ENCODE assay signal across 8 cellular contexts in genomic region chr7:151631968-151632749, GRCh38.
DNase-seq lines count a peak whose midpoint lies in the region; ATAC-seq and TF ChIP-seq lines count a peak whose summit lies in the region.

No MANE protein-coding gene starts in this region.

- TF ChIP-seq CTCF in Peyer's patch (IDR thresholded peaks at IDR 0.05) (peak; percentile 2 to 53 (median 41)), nephron (IDR thresholded peaks at IDR 0.05; ENCODE audit: unreplicated experiment in 3 of 3) (peak in 1 of 3 experiments; percentile 28)

- no peaks in the 10 kb centered on the region for H3K27me3 ChIP-seq in Peyer's patch

- H3K4me3 ChIP-seq in Peyer's patch: peak overlapping the region; percentile 71 to 92 (median 78)

- no peaks in the 10 kb centered on the region for H3K27me3 Mint-ChIP-seq in activated T-helper 17 cell treated with anti-CD3 and anti-CD28 coated beads, Interleukin-2, amount 50 U/mL, for 72 hours
- H3K27me3 Mint-ChIP-seq in nephron (ENCODE audit: low read depth): peaks cover 52% of the 10 kb centered on the region
- no peaks in the 10 kb centered on the region for H3K27me3 Mint-ChIP-seq in stimulated activated naive CD8-positive, alpha-beta T cell treated with anti-CD3 and anti-CD28 coated beads, Interleukin-15, amount 100 ng/mL, for 72 hours

- peak; percentile 66 for ATAC-seq in GM21390 (IDR thresholded peaks at IDR 0.05; ENCODE audit: unreplicated experiment)
- ATAC-seq in activated T-helper 17 cell treated with anti-CD3 and anti-CD28 coated beads, Interleukin-2, amount 50 U/mL, for 72 hours (replicated peaks): peak; percentile 78
- peak; percentile 84 for ATAC-seq in stimulated activated naive CD8-positive, alpha-beta T cell treated with anti-CD3 and anti-CD28 coated beads, Interleukin-15, amount 100 ng/mL, for 72 hours

- H3K9me3 ChIP-seq in Peyer's patch: no peaks in the 10 kb centered on the region

- TF ChIP-seq POLR2A in Peyer's patch (IDR thresholded peaks at IDR 0.05): peak; percentile 61 to 65

- H3K36me3 ChIP-seq in Peyer's patch: peaks cover 0 to 2% (median 0%) of the 10 kb centered on the region in 3 donors

- peak overlapping the region; percentile 97 for H3K4me3 Mint-ChIP-seq in activated T-helper 17 cell treated with anti-CD3 and anti-CD28 coated beads, Interleukin-2, amount 50 U/mL, for 72 hours
- H3K4me3 Mint-ChIP-seq in nephron: peak overlapping the region; percentile 94 to 98 (median 95)
- peak overlapping the region; percentile 97 to 98 for H3K4me3 Mint-ChIP-seq in stimulated activated naive CD8-positive, alpha-beta T cell treated with anti-CD3 and anti-CD28 coated beads, Interleukin-15, amount 100 ng/mL, for 72 hours

- peaks cover 6% of the 10 kb centered on the region for H3K36me3 Mint-ChIP-seq in activated T-helper 17 cell treated with anti-CD3 and anti-CD28 coated beads, Interleukin-2, amount 50 U/mL, for 72 hours (ENCODE audit: low read depth)
- no peaks in the 10 kb centered on the region for H3K36me3 Mint-ChIP-seq in nephron (ENCODE audit: low read depth)

- H3K27ac ChIP-seq in Peyer's patch: peak overlapping the region; percentile 92 to 99 (median 96)

- peak overlapping the region; percentile 97 for H3K27ac Mint-ChIP-seq in activated T-helper 17 cell treated with anti-CD3 and anti-CD28 coated beads, Interleukin-2, amount 50 U/mL, for 72 hours
- peak overlapping the region; percentile 69 to 96 (median 96) for H3K27ac Mint-ChIP-seq in nephron
- peak overlapping the region; percentile 95 to 96 for H3K27ac Mint-ChIP-seq in stimulated activated naive CD8-positive, alpha-beta T cell treated with anti-CD3 and anti-CD28 coated beads, Interleukin-15, amount 100 ng/mL, for 72 hours

- DNase-seq in DMS53 (lab: John Stamatoyannopoulos, UW) (peak; percentile 99), HUDEP-2 (lab: John Stamatoyannopoulos, UW; ENCODE audit: unreplicated experiment in 76 of 76) (peak in 66 of 76 experiments; percentile 9 to 78 (median 56)), Peyer's patch (peak; percentile 83 to 95 (median 93)), fibroblast of peridontal ligament (ENCODE audit: extremely low read depth) (peak; percentile 51)
- peak; percentile 93 to 96 for DNase-seq in stimulated activated naive CD8-positive, alpha-beta T cell treated with anti-CD3 and anti-CD28 coated beads, Interleukin-15, amount 100 ng/mL, for 72 hours

- peaks cover 16% of the 10 kb centered on the region for H3K4me1 Mint-ChIP-seq in activated T-helper 17 cell treated with anti-CD3 and anti-CD28 coated beads, Interleukin-2, amount 50 U/mL, for 72 hours
- peaks cover 30% of the 10 kb centered on the region for H3K4me1 Mint-ChIP-seq in nephron
- H3K4me1 Mint-ChIP-seq in stimulated activated naive CD8-positive, alpha-beta T cell treated with anti-CD3 and anti-CD28 coated beads, Interleukin-15, amount 100 ng/mL, for 72 hours: peaks cover 37% of the 10 kb centered on the region

- peaks cover 4% of the 10 kb centered on the region for H3K9me3 Mint-ChIP-seq in activated T-helper 17 cell treated with anti-CD3 and anti-CD28 coated beads, Interleukin-2, amount 50 U/mL, for 72 hours
- H3K9me3 Mint-ChIP-seq in nephron: peaks cover 10% of the 10 kb centered on the region
- H3K9me3 Mint-ChIP-seq in stimulated activated naive CD8-positive, alpha-beta T cell treated with anti-CD3 and anti-CD28 coated beads, Interleukin-15, amount 100 ng/mL, for 72 hours: peaks cover 6 to 7% of the 10 kb centered on the region in 2 donors

- H3K4me1 ChIP-seq in Peyer's patch: peaks cover 0 to 17% (median 0%) of the 10 kb centered on the region in 4 donors

Comparison
In these comparisons a context has a peak if more than half of its experiments do, and no peak if none do; other contexts are left out.
1. Peak in every context shown above with its lines: DNase-seq, ATAC-seq, H3K4me3 ChIP-seq and H3K27ac ChIP-seq.